Comparison of ENCODE assay signal across 1 cellular context in the genomic region with DNA sequence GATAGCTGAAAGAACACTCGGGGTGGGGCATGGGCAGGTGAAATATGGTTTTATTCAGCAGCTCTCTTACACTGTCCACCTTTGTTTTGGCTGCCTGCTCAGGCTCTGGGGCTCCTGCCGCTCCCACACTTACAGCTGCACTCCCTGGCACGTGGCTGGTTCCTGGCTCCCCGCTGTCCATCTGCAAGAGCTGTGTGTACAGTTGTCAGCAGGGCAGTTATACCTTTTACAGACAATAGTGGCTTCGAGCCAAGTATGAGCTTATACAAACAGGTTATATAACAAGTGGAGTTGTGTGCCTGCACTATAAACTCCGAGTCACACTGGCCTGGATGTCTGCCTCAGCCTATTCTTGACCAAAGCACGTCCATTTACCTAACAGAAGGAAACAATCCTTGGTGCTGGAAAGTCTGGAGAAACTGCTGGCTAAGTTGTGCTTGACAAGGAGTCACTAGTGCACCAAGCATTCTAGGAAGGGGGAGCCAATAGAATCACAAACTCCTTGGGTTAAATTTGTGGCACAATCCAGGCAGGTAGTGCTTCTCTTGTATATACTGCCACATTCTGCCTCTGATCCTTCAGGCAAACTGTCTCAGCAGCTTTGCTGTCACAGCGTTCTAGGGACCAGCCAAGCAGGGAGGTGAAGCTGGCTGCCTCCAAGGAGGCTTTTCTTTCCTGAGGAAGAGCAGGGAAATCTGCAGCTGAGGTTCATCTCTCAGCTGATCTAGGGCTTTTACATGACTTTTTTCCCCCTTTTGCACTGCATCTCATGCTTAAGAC.
TF ChIP-seq lines count a peak whose summit lies in the region.

No MANE protein-coding gene starts in this region.

TF ChIP-seq in GM12878, 131 proteins besides CTCF, POLR2A, EP300 and RAD21:
- no peak for TF ChIP-seq NR2F1 (conservative IDR thresholded peaks at IDR 0.05)
- TF ChIP-seq SUZ12 (IDR thresholded peaks at IDR 0.05; ENCODE audit: unreplicated experiment), result no peak
- TF ChIP-seq BRCA1 (IDR thresholded peaks at IDR 0.05; ENCODE audit: low read depth, low read length), result no peak
